Comparison of ENCODE assay signal across 28 cellular contexts in genomic region chr10:25869067-25869591, GRCh38.
"Had no signal": no experiment of that assay in that cellular context is flagged by ENCODE, and none has a peak within 500 bp of the region (broad histone marks: within the 10 kb centered on the region; RNA-seq: fewer than 3 reads in every experiment).

No MANE protein-coding gene starts in this region.

- H3K27ac ChIP-seq: ascending aorta, breast epithelium, cardiac muscle cell, colonic mucosa, epithelial cell of prostate, esophagus squamous epithelium, gastroesophageal sphincter, heart right ventricle had no signal

- H3K36me3 ChIP-seq: ascending aorta, breast epithelium, cardiac muscle cell, colonic mucosa, esophagus squamous epithelium, gastroesophageal sphincter, heart right ventricle had no signal

- DNase-seq: activated CD4-positive, alpha-beta memory T cell treated with anti-CD3 and anti-CD28 coated beads for 36 hours; activated CD4-positive, alpha-beta T cell treated with anti-CD3 and anti-CD28 coated beads for 36 hours; activated CD4-positive, alpha-beta T cell treated with anti-CD3 and anti-CD28 coated beads, Interleukin-2, amount 10 ng/mL, durations not matched to agents 24 days and 14 days; activated CD4-positive, CD25-positive, alpha-beta regulatory T cell; activated CD4-positive, CD25-positive, alpha-beta regulatory T cell treated with anti-CD3 and anti-CD28 coated beads, Interleukin-2, amount 50 U/mL, for 72 hours; activated CD8-positive, alpha-beta memory T cell treated with anti-CD3 and anti-CD28 coated beads, Interleukin-2, amount 50 U/mL, for 48 hours; activated gamma-delta T cell; activated naive CD4-positive, alpha-beta T cell; activated naive CD4-positive, alpha-beta T cell treated with anti-CD3 and anti-CD28 coated beads, Interleukin-2, amount 10 ng/mL, durations not matched to agents 7 days and 5 days; activated naive CD8-positive, alpha-beta T cell treated with anti-CD3 and anti-CD28 coated beads, Interleukin-2, amount 10 ng/mL, durations not matched to agents 7 days and 5 days; activated T-cell treated with anti-CD3 and anti-CD28 coated beads for 4 hours; activated T-cell treated with anti-CD3 and anti-CD28 coated beads, Interleukin-2, amount 50 U/mL, for 24 hours; activated T-cell treated with anti-CD3 and anti-CD28 coated beads, Interleukin-2, amount 50 U/mL, for 72 hours; central memory CD4-positive, alpha-beta T cell; cerebellar nuclear complex; colonic mucosa; effector CD8-positive, alpha-beta T cell; esophagus squamous epithelium; foreskin melanocyte; heart right ventricle; T-helper 2 cell had no signal

- FAIRE-seq: endometrium, endothelial cell of umbilical vein had no signal

- H3K4me3 ChIP-seq: ascending aorta, breast epithelium, cardiac muscle cell, colonic mucosa, esophagus squamous epithelium, gastroesophageal sphincter, heart right ventricle had no signal

- H3K4me1 ChIP-seq: ascending aorta, breast epithelium, colonic mucosa, esophagus squamous epithelium, gastroesophageal sphincter, heart right ventricle had no signal

- H3K9me3 ChIP-seq: ascending aorta, breast epithelium, colonic mucosa, esophagus squamous epithelium, gastroesophageal sphincter, heart right ventricle had no signal

- H3K27me3 ChIP-seq: ascending aorta, breast epithelium, cardiac muscle cell, colonic mucosa, esophagus squamous epithelium, gastroesophageal sphincter, heart right ventricle had no signal
